In the genomic region with DNA sequence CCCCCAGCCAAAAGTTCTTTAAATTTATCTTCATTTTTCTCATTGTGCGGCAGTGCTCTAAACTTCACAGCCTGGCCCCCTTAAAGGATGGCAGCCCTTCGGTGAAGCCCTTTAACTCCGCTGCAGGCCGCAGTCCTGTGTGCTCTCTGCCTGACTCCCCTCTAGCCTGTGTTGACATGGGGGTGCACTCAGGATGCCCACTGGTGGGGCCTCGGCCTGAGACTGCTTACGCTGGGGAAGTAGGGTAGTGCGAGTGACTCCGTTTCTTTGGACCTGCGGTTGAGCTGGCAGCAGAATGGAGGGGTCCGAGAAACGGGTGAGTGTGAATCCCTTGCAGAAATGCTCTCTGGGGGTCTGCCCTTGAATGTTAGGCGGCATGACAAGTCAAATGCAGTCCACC, we compare ENCODE assay signal across 9 cellular contexts. TPM values are rescaled to one million over a fixed set of nuclear protein-coding genes. Genes with fewer than 3 reads are reported as not detected.
DNase-seq lines count a peak whose midpoint lies in the region; ATAC-seq and TF ChIP-seq lines count a peak whose summit lies in the region.
"Had no signal": no experiment of that assay in that cellular context is flagged by ENCODE, and none has a peak within 500 bp of the region (broad histone marks: within the 10 kb centered on the region; RNA-seq: fewer than 3 reads in every experiment).

No MANE protein-coding gene starts in this region.

- dilution Hi-C loops in mammary epithelial cell (cut with HindIII; ENCODE audit: low sequenced_read_pairs) = no loop called here

- peaks cover 30% of the 10 kb centered on the region for H3K4me1 ChIP-seq in A673 (ENCODE audit: insufficient read depth, low read length, poor library complexity, severe bottlenecking)
- H3K4me1 ChIP-seq in HEK293 (ENCODE audit: control insufficient read depth, insufficient read depth, low read length) = peaks cover 20% of the 10 kb centered on the region
- H3K4me1 ChIP-seq in mammary epithelial cell (ENCODE audit: insufficient read depth, low read length) = peaks cover 33% of the 10 kb centered on the region

- 86% methylated on average over 12 of the region's 12 CpGs for WGBS in mammary epithelial cell (ENCODE audit: low coverage, missing lambda C conversion rate)

- DNase-seq in A673 (ENCODE audit: low spot score) = no peak
- DNase-seq in mammary epithelial cell = no peak
- no peak for DNase-seq in nephron progenitor cell
- no peak for DNase-seq in mucosa of gallbladder (ENCODE audit: low spot score)
- no peak for DNase-seq in globus pallidus (ENCODE audit: low spot score)
- no peak for DNase-seq in activated CD4-positive, alpha-beta T cell treated with anti-CD3 and anti-CD28 coated beads for 36 hours
- DNase-seq in HUDEP-2 (lab: John Stamatoyannopoulos, UW; ENCODE audit: unreplicated experiment in 76 of 76) = no peak
- DNase-seq: naive B cell had no signal

- POLR2A ChIA-PET in A673 (lab: Charles Lee; ENCODE audit: low non-redundant PET) = no interaction called here
- POLR2A ChIA-PET in HEK293 (lab: Yijun Ruan, JAX) = interaction anchor here (1.2 kb wide), 1 partner anchor 10 kb away, joined by 4 read pairs; no protein-coding TSS in a partner anchor
- POLR2A ChIA-PET in activated CD4-positive, alpha-beta T cell treated with anti-CD3 and anti-CD28 coated beads for 36 hours (lab: Charles Lee) = no interaction called here

- H3K27me3 ChIP-seq in A673 (replicated peaks; ENCODE audit: insufficient read depth, low read depth, low read length, poor library complexity) (no peaks in the 10 kb centered on the region), mammary epithelial cell (ENCODE audit: insufficient read depth, low read length) (no peaks in the 10 kb centered on the region)

- peaks cover 99% of the 10 kb centered on the region for H3K79me2 ChIP-seq in mammary epithelial cell (ENCODE audit: insufficient read depth, low read length)

- H3K4me3 Mint-ChIP-seq in nephron progenitor cell = no peak overlapping the region
- H3K4me3 Mint-ChIP-seq in activated CD4-positive, alpha-beta T cell treated with anti-CD3 and anti-CD28 coated beads for 36 hours = no peak overlapping the region

- H3K27ac Mint-ChIP-seq in nephron progenitor cell = peak overlapping the region; percentile 70
- H3K27ac Mint-ChIP-seq in activated CD4-positive, alpha-beta T cell treated with anti-CD3 and anti-CD28 coated beads for 36 hours = no peak overlapping the region
- H3K27ac Mint-ChIP-seq: naive B cell had no signal

- in situ Hi-C loops in mammary epithelial cell (cut with MboI; ENCODE audit: low sequenced_read_pairs in 2 of 2) = no loop called here

- no peak for TF ChIP-seq CTCF in A673 (conservative IDR thresholded peaks at IDR 0.05; ENCODE audit: low read depth, low read length)
- TF ChIP-seq CTCF in HEK293 (tag by site-specific recombination; IDR thresholded peaks at IDR 0.05) = no peak
- TF ChIP-seq CTCF in mammary epithelial cell (conservative IDR thresholded peaks at IDR 0.05 in 1 of 2, IDR thresholded peaks at IDR 0.05 in 1 of 2; ENCODE audit: extremely low read depth in 1 of 2, insufficient read depth in 1 of 2, low read depth in 1 of 2, low read length in 2 of 2) = no peak
- no peak for TF ChIP-seq CTCF in nephron progenitor cell (IDR thresholded peaks at IDR 0.05)

- H3K4me2 ChIP-seq in mammary epithelial cell (ENCODE audit: insufficient read depth, low read depth, low read length) = peak overlapping the region; percentile 75

- H4K20me1 ChIP-seq in mammary epithelial cell (ENCODE audit: insufficient read depth, low read length) = no peaks in the 10 kb centered on the region

- peaks cover 3% of the 10 kb centered on the region for H3K9me3 Mint-ChIP-seq in nephron progenitor cell
- H3K9me3 Mint-ChIP-seq in activated CD4-positive, alpha-beta T cell treated with anti-CD3 and anti-CD28 coated beads for 36 hours (ENCODE audit: low read depth) = no peaks in the 10 kb centered on the region
- H3K9me3 Mint-ChIP-seq: naive B cell had no signal

- intact Hi-C loops in A673 (cut with micrococcal nuclease; ENCODE audit: unreplicated experiment) = no loop called here
- intact Hi-C loops in mammary epithelial cell (cut with micrococcal nuclease) = no loop called here
- intact Hi-C loops in activated CD4-positive, alpha-beta T cell treated with anti-CD3 and anti-CD28 coated beads for 36 hours (cut with DNase I, micrococcal nuclease) = loop anchor here in 1 of 2 experiments (1.0 kb wide), 1 partner anchor 10 kb away; no protein-coding TSS in a partner anchor

- H3K9me3 ChIP-seq in A673 (ENCODE audit: low read depth, low read length, poor library complexity, severe bottlenecking) (no peaks in the 10 kb centered on the region), HEK293 (ENCODE audit: control insufficient read depth, insufficient read depth, low read depth, low read length) (no peaks in the 10 kb centered on the region), mammary epithelial cell (replicated peaks; ENCODE audit: insufficient read depth, low read length) (no peaks in the 10 kb centered on the region)

- H3K36me3 Mint-ChIP-seq in nephron progenitor cell (ENCODE audit: low read depth) = peaks cover 59% of the 10 kb centered on the region
- H3K36me3 Mint-ChIP-seq in activated CD4-positive, alpha-beta T cell treated with anti-CD3 and anti-CD28 coated beads for 36 hours (ENCODE audit: low read depth) = peaks cover 39% of the 10 kb centered on the region

- peaks cover 3% of the 10 kb centered on the region for H3K27me3 Mint-ChIP-seq in nephron progenitor cell (ENCODE audit: low read depth, poor library complexity)
- H3K27me3 Mint-ChIP-seq in activated CD4-positive, alpha-beta T cell treated with anti-CD3 and anti-CD28 coated beads for 36 hours = no peaks in the 10 kb centered on the region
- H3K27me3 Mint-ChIP-seq: naive B cell had no signal

- peaks cover 54% of the 10 kb centered on the region for H3K4me1 Mint-ChIP-seq in nephron progenitor cell
- H3K4me1 Mint-ChIP-seq in activated CD4-positive, alpha-beta T cell treated with anti-CD3 and anti-CD28 coated beads for 36 hours = peaks cover 71% of the 10 kb centered on the region

- CTCF ChIA-PET in A673 (lab: Charles Lee) = no interaction called here
- CTCF ChIA-PET in HEK293 (lab: Yijun Ruan, JAX) = interaction anchor here (0.7 to 1.5 kb wide), 2 partner anchors 11 to 107 kb away, joined by 3 to 4 read pairs; no protein-coding TSS in a partner anchor
- CTCF ChIA-PET in mammary epithelial cell (lab: Charles Lee; ENCODE audit: low non-redundant PET) = no interaction called here
- CTCF ChIA-PET in activated CD4-positive, alpha-beta T cell treated with anti-CD3 and anti-CD28 coated beads for 36 hours (lab: Charles Lee) = no interaction called here

- H3K9ac ChIP-seq in mammary epithelial cell (ENCODE audit: insufficient read depth, low read length) = no peak overlapping the region

- peak overlapping the region; percentile 80 for H3K27ac ChIP-seq in A673 (ENCODE audit: low read depth, low read length, poor library complexity, severe bottlenecking)
- H3K27ac ChIP-seq in HEK293 (ENCODE audit: extremely low read depth, low read depth, low read length) = peak overlapping the region; percentile 25
- peak overlapping the region; percentile 63 for H3K27ac ChIP-seq in mammary epithelial cell (ENCODE audit: insufficient read depth, low read depth, low read length)

- H3K4me3 ChIP-seq in A673 (ENCODE audit: low read depth, low read length, poor library complexity, severe bottlenecking) (no peak overlapping the region), HEK293 (ENCODE audit: low read depth, low read length) (no peak overlapping the region), mammary epithelial cell (replicated peaks in 1 of 3; ENCODE audit: insufficient read depth in 1 of 3, low read depth in 2 of 3, low read length in 3 of 3) (no peak overlapping the region)

- BruUV-seq in A673 (replicated peaks; lab: Mats Ljungman, UMichigan) (no TSS peak), mammary epithelial cell (replicated peaks; lab: Mats Ljungman, UMichigan) (no TSS peak)

- no peaks in the 10 kb centered on the region for H3K36me3 ChIP-seq in A673 (ENCODE audit: insufficient read depth, low read length, poor library complexity, severe bottlenecking)
- H3K36me3 ChIP-seq in HEK293 (ENCODE audit: control insufficient read depth in 2 of 2, insufficient read depth in 1 of 2, low read length in 2 of 2) = peaks cover 0 to 10% of the 10 kb centered on the region in 2 experiments; a peak in 2 of 3 replicates
- H3K36me3 ChIP-seq in mammary epithelial cell (ENCODE audit: insufficient read depth, low read length) = peaks cover 1% of the 10 kb centered on the region

- ATAC-seq in activated CD4-positive, alpha-beta T cell treated with anti-CD3 and anti-CD28 coated beads for 36 hours = no peak

- H2AFZ ChIP-seq in mammary epithelial cell (ENCODE audit: low read depth, low read length) = no peak overlapping the region

TF ChIP-seq in HEK293, 187 proteins besides CTCF, POLR2A, EP300 and RAD21:
- TF ChIP-seq GLIS2 (tag by site-specific recombination; IDR thresholded peaks at IDR 0.05) = 0 out of 2 replicates have a peak, but pooled peaks have one; percentile 23
- no peak for TF ChIP-seq ZNF266 (tag by site-specific recombination; IDR thresholded peaks at IDR 0.05; ENCODE audit: low read depth)
- TF ChIP-seq GLIS1 (tag by site-specific recombination; IDR thresholded peaks at IDR 0.05) = no peak
TF ChIP-seq in HEK293: peak in this region for 1.

RNA-seq across cellular contexts. Expression of gene RAB12, which starts 5.6 kb away (rescaled TPM):
- total RNA-seq in A673 (2021) (34.7 and 35.1 TPM in 2 replicates), mammary epithelial cell (10 to 100 TPM; 36.1 to 47.8 TPM), mucosa of gallbladder (26.3 TPM)
- polyA plus RNA-seq in mammary epithelial cell = 10.3 TPM
- polyA minus RNA-seq in mammary epithelial cell = 20.0 TPM
- 10 to 100 TPM; 12.4 to 12.8 TPM for total RNA-seq in activated CD4-positive, alpha-beta T cell treated with anti-CD3 and anti-CD28 coated beads for 36 hours

Comparison
In these comparisons a context has a peak if more than half of its experiments do, and no peak if none do; other contexts are left out.
1. H3K27ac ChIP-seq: peak in every context shown above with its lines; median percentile 80 in A673; 63 in mammary epithelial cell; 25 in HEK293.